8 cellular contexts compared by ENCODE assay signal in genomic region chr17:65163990-65164495, GRCh38. TPM values are rescaled to one million over a fixed set of nuclear protein-coding genes. Genes with fewer than 3 reads are reported as not detected.
DNase-seq lines count a peak whose midpoint lies in the region; ATAC-seq and TF ChIP-seq lines count a peak whose summit lies in the region.

No MANE protein-coding gene starts in this region.

- H3K36me3 Mint-ChIP-seq in activated CD4-positive, alpha-beta T cell treated with anti-CD3 and anti-CD28 coated beads, Interleukin-2, amount 10 ng/mL, durations not matched to agents 24 days and 14 days (ENCODE audit: low read depth): peaks cover 5% of the 10 kb centered on the region
- H3K36me3 Mint-ChIP-seq in progenitor cell of endocrine pancreas (ENCODE audit: insufficient read depth): no peaks in the 10 kb centered on the region

- H3K27me3 Mint-ChIP-seq in activated CD4-positive, alpha-beta T cell treated with anti-CD3 and anti-CD28 coated beads, Interleukin-2, amount 10 ng/mL, durations not matched to agents 24 days and 14 days: no peaks in the 10 kb centered on the region
- peaks cover 4% of the 10 kb centered on the region for H3K27me3 Mint-ChIP-seq in progenitor cell of endocrine pancreas

- ATAC-seq in GM21390 (IDR thresholded peaks at IDR 0.05; ENCODE audit: unreplicated experiment): peak; percentile 98
- peak; percentile 92 for ATAC-seq in HG03521 (IDR thresholded peaks at IDR 0.05; ENCODE audit: unreplicated experiment)

- no peak for TF ChIP-seq CTCF in progenitor cell of endocrine pancreas (IDR thresholded peaks at IDR 0.05; ENCODE audit: unreplicated experiment)

- peaks cover 20% of the 10 kb centered on the region for H3K4me1 Mint-ChIP-seq in activated CD4-positive, alpha-beta T cell treated with anti-CD3 and anti-CD28 coated beads, Interleukin-2, amount 10 ng/mL, durations not matched to agents 24 days and 14 days
- no peaks in the 10 kb centered on the region for H3K4me1 Mint-ChIP-seq in progenitor cell of endocrine pancreas (ENCODE audit: low read depth)

- H3K4me3 Mint-ChIP-seq in activated CD4-positive, alpha-beta T cell treated with anti-CD3 and anti-CD28 coated beads, Interleukin-2, amount 10 ng/mL, durations not matched to agents 24 days and 14 days: peak overlapping the region; percentile 47
- H3K4me3 Mint-ChIP-seq in progenitor cell of endocrine pancreas (ENCODE audit: low read depth): no peak overlapping the region

- H3K27ac Mint-ChIP-seq in activated CD4-positive, alpha-beta T cell treated with anti-CD3 and anti-CD28 coated beads, Interleukin-2, amount 10 ng/mL, durations not matched to agents 24 days and 14 days: peak overlapping the region; percentile 77
- H3K27ac Mint-ChIP-seq in progenitor cell of endocrine pancreas: no peak overlapping the region

- DNase-seq in DMS53 (lab: John Stamatoyannopoulos, UW) (peak; percentile 90), glomerular visceral epithelial cell (ENCODE audit: extremely low spot score) (peak; percentile 43), progenitor cell of endocrine pancreas (ENCODE audit: low spot score, unreplicated experiment) (no peak), SKM-1 (lab: John Stamatoyannopoulos, UW; ENCODE audit: unreplicated experiment) (no peak), GOT3 (lab: John Stamatoyannopoulos, UW) (no peak)
- peak; percentile 86 for DNase-seq in activated CD4-positive, alpha-beta T cell treated with anti-CD3 and anti-CD28 coated beads, Interleukin-2, amount 10 ng/mL, durations not matched to agents 24 days and 14 days

- H3K9me3 Mint-ChIP-seq in activated CD4-positive, alpha-beta T cell treated with anti-CD3 and anti-CD28 coated beads, Interleukin-2, amount 10 ng/mL, durations not matched to agents 24 days and 14 days: peaks cover 8% of the 10 kb centered on the region
- no peaks in the 10 kb centered on the region for H3K9me3 Mint-ChIP-seq in progenitor cell of endocrine pancreas (ENCODE audit: low read depth)

- intact Hi-C loops in activated CD4-positive, alpha-beta T cell treated with anti-CD3 and anti-CD28 coated beads, Interleukin-2, amount 10 ng/mL, durations not matched to agents 24 days and 14 days (cut with micrococcal nuclease): loop anchor here (1.0 kb wide), 1 partner anchor 17 kb away; no protein-coding TSS in a partner anchor

RNA-seq across cellular contexts. Expression of gene RGS9, which starts 26.9 kb away (rescaled TPM):
- total RNA-seq in activated CD4-positive, alpha-beta T cell treated with anti-CD3 and anti-CD28 coated beads, Interleukin-2, amount 10 ng/mL, durations not matched to agents 24 days and 14 days: 2.2 and 3.1 TPM in 2 replicates
- 8.5 and 8.7 TPM in 2 replicates for total RNA-seq in progenitor cell of endocrine pancreas

Comparison
In these comparisons a context has a peak if more than half of its experiments do, and no peak if none do; other contexts are left out.
1. DNase-seq: peak in DMS53 (single experiment), activated CD4-positive, alpha-beta T cell treated with anti-CD3 and anti-CD28 coated beads, Interleukin-2, amount 10 ng/mL, durations not matched to agents 24 days and 14 days (single experiment) and glomerular visceral epithelial cell (single experiment); none in progenitor cell of endocrine pancreas (single experiment), SKM-1 (single experiment) and GOT3 (single experiment).